Comparison of ENCODE assay signal across 1 cellular context in genomic region chr13:80400164-80400767, GRCh38.
TF ChIP-seq lines count a peak whose summit lies in the region.

No MANE protein-coding gene starts in this region.

TF ChIP-seq in GM12878, 131 proteins besides CTCF, POLR2A, EP300 and RAD21 (continued from another document):
- TF ChIP-seq BCLAF1 (IDR thresholded peaks at IDR 0.05) = no peak
- no peak for TF ChIP-seq MYC (IDR thresholded peaks at IDR 0.05; ENCODE audit: insufficient read depth, insufficient read length, insufficient replicate concordance, low read length, severe bottlenecking)
- no peak for TF ChIP-seq FOS (IDR thresholded peaks at IDR 0.05; ENCODE audit: borderline replicate concordance, extremely low read depth, insufficient read length)
- no peak for TF ChIP-seq LARP7 (IDR thresholded peaks at IDR 0.05)
- TF ChIP-seq MXI1 (IDR thresholded peaks at IDR 0.05; ENCODE audit: low read depth, low read length) = no peak
TF ChIP-seq in GM12878: peak in this region for 3.
